Comparison of ENCODE assay signal across 8 cellular contexts in the genomic region with DNA sequence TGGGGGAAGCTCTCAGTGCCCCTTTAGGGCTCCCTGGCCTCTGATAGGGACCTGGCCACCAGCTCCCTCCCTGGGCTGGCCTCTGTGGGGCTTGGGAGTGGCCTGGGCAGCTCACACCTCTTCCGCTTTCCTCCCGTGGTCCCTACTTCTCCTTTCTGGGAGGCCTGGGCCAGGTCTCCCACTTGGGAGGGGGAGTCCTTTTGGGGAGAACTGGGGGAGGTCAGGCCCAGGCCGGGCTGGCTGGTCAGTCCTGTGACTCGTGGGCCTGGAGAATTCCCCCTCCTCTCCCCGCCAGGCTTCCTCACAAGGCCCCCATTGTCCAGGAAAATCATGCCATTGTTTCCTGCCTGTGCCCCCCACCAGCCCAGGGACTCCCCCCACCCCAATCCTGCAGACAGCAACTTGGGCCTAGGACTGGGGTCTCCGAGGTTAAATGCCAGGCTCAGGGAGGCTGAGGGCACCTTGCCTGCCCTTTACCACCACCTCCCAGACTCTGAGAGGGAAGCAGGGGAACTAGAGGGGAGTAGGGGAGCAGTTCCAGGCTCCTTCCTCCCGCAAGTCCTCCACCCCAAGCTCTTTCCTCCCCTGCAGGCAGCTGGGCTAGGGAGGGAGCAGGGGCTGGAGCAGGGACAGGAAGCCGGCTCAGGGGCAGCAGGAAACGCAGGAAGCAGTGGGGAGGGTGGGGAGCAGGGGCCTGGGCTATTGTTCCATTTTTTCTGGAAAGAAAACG. TPM values are rescaled to one million over a fixed set of nuclear protein-coding genes. Genes with fewer than 3 reads are reported as not detected.
DNase-seq lines count a peak whose midpoint lies in the region; ATAC-seq and TF ChIP-seq lines count a peak whose summit lies in the region.

No MANE protein-coding gene starts in this region.

- H3K36me3 ChIP-seq in A673 (ENCODE audit: insufficient read depth, low read length, poor library complexity, severe bottlenecking), result peaks cover 3% of the 10 kb centered on the region
- peaks cover 5% of the 10 kb centered on the region for H3K36me3 ChIP-seq in mucosa of stomach (ENCODE audit: control insufficient read depth, insufficient read depth, low read length)

- H3K9ac ChIP-seq in mucosa of stomach (ENCODE audit: low read length), result peak overlapping the region; percentile 93

- H3K4me3 ChIP-seq in A673 (ENCODE audit: low read depth, low read length, poor library complexity, severe bottlenecking) (peak overlapping the region; percentile 92), coronary artery (peak overlapping the region; percentile 83), mucosa of stomach (ENCODE audit: low read length) (no peak overlapping the region)

- intact Hi-C loops in A673 (cut with micrococcal nuclease; ENCODE audit: unreplicated experiment), result no loop called here

- POLR2A ChIA-PET in A673 (lab: Charles Lee; ENCODE audit: low non-redundant PET), result no interaction called here

- CTCF ChIA-PET in A673 (lab: Charles Lee), result no interaction called here

- H3K9me3 ChIP-seq in A673 (ENCODE audit: low read depth, low read length, poor library complexity, severe bottlenecking) (no peaks in the 10 kb centered on the region), mucosa of stomach (ENCODE audit: control insufficient read depth, low read length) (no peaks in the 10 kb centered on the region)

- DNase-seq in A673 (ENCODE audit: low spot score) (peak; percentile 36), NOMO-1 treated with dmso at 0.1 percent for 144 hours (lab: John Stamatoyannopoulos, UW; ENCODE audit: unreplicated experiment) (peak; percentile 76), coronary artery (ENCODE audit: low spot score) (no peak), GM10266 (ENCODE audit: extremely low spot score) (no peak), DMS114 treated with DMSO at 0.1 percent for 48 hours (lab: John Stamatoyannopoulos, UW; ENCODE audit: unreplicated experiment) (no peak), dedifferentiated amniotic fluid mesenchymal stem cell (ENCODE audit: extremely low spot score) (no peak)

- H3K27me3 ChIP-seq in A673 (replicated peaks; ENCODE audit: insufficient read depth, low read depth, low read length, poor library complexity) (no peaks in the 10 kb centered on the region), mucosa of stomach (ENCODE audit: control insufficient read depth, insufficient read depth, low read length) (no peaks in the 10 kb centered on the region)

- TF ChIP-seq CTCF in A673 (conservative IDR thresholded peaks at IDR 0.05; ENCODE audit: low read depth, low read length) (no peak), coronary artery (IDR thresholded peaks at IDR 0.05) (no peak), GM10266 (IDR thresholded peaks at IDR 0.05; ENCODE audit: control insufficient read depth, insufficient read depth, low read depth, missing control alignments) (no peak)

- no TSS peak for BruUV-seq in A673 (replicated peaks; lab: Mats Ljungman, UMichigan)

- no peak for ATAC-seq in HG02973 (IDR thresholded peaks at IDR 0.05; ENCODE audit: unreplicated experiment)

- H3K27ac ChIP-seq in A673 (ENCODE audit: low read depth, low read length, poor library complexity, severe bottlenecking) (peak overlapping the region; percentile 90), coronary artery (peak overlapping the region; percentile 16 to 93)

- H3K4me1 ChIP-seq in A673 (ENCODE audit: insufficient read depth, low read length, poor library complexity, severe bottlenecking) (peaks cover 28% of the 10 kb centered on the region), mucosa of stomach (ENCODE audit: control insufficient read depth, insufficient read depth, low read length) (peaks cover 46% of the 10 kb centered on the region)

RNA-seq across cellular contexts. Expression of a gene that starts 2.8 kb away (rescaled TPM):
- total RNA-seq in A673 (2021), result 92.8 and 94.2 TPM in 2 replicates

RNA-seq across cellular contexts. Expression of a gene that starts 4.4 kb away (rescaled TPM):
- 63.4 and 68.0 TPM in 2 replicates for total RNA-seq in A673 (2021)

RNA-seq across cellular contexts. Expression of a gene that starts 15.6 kb away (rescaled TPM):
- 1.7 and 2.3 TPM in 2 replicates for total RNA-seq in A673 (2021)

RNA-seq across cellular contexts. Expression of a gene that starts 26.7 kb away (rescaled TPM):
- total RNA-seq in A673 (2021), result 30.0 and 43.2 TPM in 2 replicates

RNA-seq across cellular contexts. Expression of a gene that starts 35.3 kb away (rescaled TPM):
- total RNA-seq in A673 (2021), result 29.5 and 40.9 TPM in 2 replicates

Comparison
In these comparisons a context has a peak if more than half of its experiments do, and no peak if none do; other contexts are left out.
1. DNase-seq: peak in A673 (single experiment) and NOMO-1 treated with dmso at 0.1 percent for 144 hours (single experiment); none in coronary artery (single experiment), GM10266 (single experiment), DMS114 treated with DMSO at 0.1 percent for 48 hours (single experiment) and dedifferentiated amniotic fluid mesenchymal stem cell (single experiment).